Comparison of ENCODE assay signal across 8 cellular contexts in the genomic region with DNA sequence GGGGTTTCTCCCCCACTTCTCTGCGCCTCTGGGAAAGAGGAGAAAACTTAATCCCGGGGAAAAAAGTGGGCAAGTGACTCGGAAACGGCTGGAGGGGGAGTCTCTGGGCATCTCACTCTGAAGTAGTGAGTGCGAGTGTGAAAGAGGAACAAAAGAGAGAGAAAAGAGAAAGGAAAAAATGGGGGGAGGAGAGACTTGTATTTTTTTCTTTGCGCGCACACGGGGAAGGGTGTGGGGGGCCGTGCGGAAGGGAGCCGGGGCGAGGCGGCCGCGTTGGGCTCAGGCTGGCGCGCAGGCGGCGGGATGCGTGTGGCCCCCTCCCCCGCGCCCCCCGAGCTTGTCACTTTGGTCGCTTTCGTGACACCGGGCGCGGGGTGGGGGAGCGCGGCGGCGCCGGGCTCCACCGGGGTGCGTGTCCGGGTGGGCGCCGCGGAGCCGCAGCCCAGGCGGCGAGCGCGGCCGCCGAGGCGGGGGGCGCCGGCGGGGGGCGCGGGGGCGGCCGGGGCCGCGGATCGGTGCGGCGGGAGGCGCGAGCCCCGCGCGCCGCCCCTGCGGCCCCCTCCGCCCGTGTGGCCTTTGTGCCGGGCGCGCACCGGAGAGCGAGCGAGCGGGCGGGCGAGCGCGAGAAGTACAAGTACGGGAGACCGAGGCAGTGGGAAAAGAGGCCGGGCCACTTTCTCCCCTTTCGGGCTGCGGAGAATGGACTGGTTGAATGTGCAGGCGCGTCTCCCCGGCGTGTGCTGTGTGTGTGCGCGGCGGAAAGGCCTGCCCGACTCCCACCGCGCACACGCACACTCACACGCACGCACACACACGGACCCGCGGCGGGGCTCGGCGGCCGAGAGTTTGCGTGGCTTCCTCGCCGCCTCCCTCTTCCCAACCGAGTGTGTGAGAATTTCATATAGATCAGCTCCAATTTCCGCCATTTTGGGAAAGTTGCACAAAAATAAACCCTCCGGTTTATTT. TPM values are rescaled to one million over a fixed set of nuclear protein-coding genes. Genes with fewer than 3 reads are reported as not detected.
DNase-seq lines count a peak whose midpoint lies in the region; ATAC-seq and TF ChIP-seq lines count a peak whose summit lies in the region.

No MANE protein-coding gene starts in this region.

- H2BK5ac ChIP-seq in mesenchymal stem cell (ENCODE audit: low read depth, low read length, poor library complexity, severe bottlenecking) = peak overlapping the region; percentile 77

- H3K9ac ChIP-seq in mesenchymal stem cell (ENCODE audit: low read length) = peak overlapping the region; percentile 88

- peak overlapping the region; percentile 77 for H2BK120ac ChIP-seq in mesenchymal stem cell (ENCODE audit: low read depth, low read length)

- H3K4me1 ChIP-seq in GM23338 (ENCODE audit: insufficient read depth) (peaks cover 8% of the 10 kb centered on the region), mesenchymal stem cell (ENCODE audit: control insufficient read depth, insufficient read depth, low read depth, low read length) (no peaks in the 10 kb centered on the region)

- peak overlapping the region in 1 of 2 experiments; percentile 17 for H2BK12ac ChIP-seq in mesenchymal stem cell (ENCODE audit: low read length in 2 of 2)

- H3K4me1 Mint-ChIP-seq in GM23338 = peaks cover 10% of the 10 kb centered on the region
- H3K4me1 Mint-ChIP-seq in activated CD8-positive, alpha-beta T cell treated with anti-CD3 and anti-CD28 coated beads, Interleukin-2, amount 10 ng/mL, durations not matched to agents 7 days and 5 days (ENCODE audit: low read depth) = peaks cover 35% of the 10 kb centered on the region
- H3K4me1 Mint-ChIP-seq in effector memory CD8-positive, alpha-beta T cell (ENCODE audit: low read depth in 2 of 2) = peaks cover 5 to 19% of the 10 kb centered on the region in 2 donors
- H3K4me1 Mint-ChIP-seq in stimulated activated naive B cell treated with anti-CD40 and anti-IgM and Interleukin-4, amounts not matched to agents 10 μg/mL and 1 μg/mL and 100 μg/mL, for 72 hours = peaks cover 6 to 18% of the 10 kb centered on the region in 2 donors

- H2AK5ac ChIP-seq in mesenchymal stem cell (ENCODE audit: low read length, severe bottlenecking) = no peak overlapping the region

- peak overlapping the region; percentile 90 for H3K27ac Mint-ChIP-seq in GM23338
- H3K27ac Mint-ChIP-seq in activated CD8-positive, alpha-beta T cell treated with anti-CD3 and anti-CD28 coated beads, Interleukin-2, amount 10 ng/mL, durations not matched to agents 7 days and 5 days = peak overlapping the region; percentile 99
- peak overlapping the region; percentile 95 to 96 for H3K27ac Mint-ChIP-seq in effector memory CD8-positive, alpha-beta T cell
- H3K27ac Mint-ChIP-seq in stimulated activated naive B cell treated with anti-CD40 and anti-IgM and Interleukin-4, amounts not matched to agents 10 μg/mL and 1 μg/mL and 100 μg/mL, for 72 hours = peak overlapping the region; percentile 97

- H3K23ac ChIP-seq in mesenchymal stem cell (ENCODE audit: low read length in 2 of 2) = peak overlapping the region in 1 of 2 experiments; percentile 23

- H4K8ac ChIP-seq in mesenchymal stem cell (ENCODE audit: low read length) = peak overlapping the region; percentile 35

- peak overlapping the region; percentile 98 for H3K4me2 ChIP-seq in GM23338
- H3K4me2 ChIP-seq in mesenchymal stem cell (ENCODE audit: low read length, poor library complexity, severe bottlenecking) = peak overlapping the region; percentile 62

- ATAC-seq in GM23338 = peak; percentile 27
- ATAC-seq in activated CD8-positive, alpha-beta T cell treated with anti-CD3 and anti-CD28 coated beads, Interleukin-2, amount 10 ng/mL, durations not matched to agents 7 days and 5 days = peak; percentile 27
- peak; percentile 35 for ATAC-seq in effector memory CD8-positive, alpha-beta T cell (replicated peaks)
- peak; percentile 58 to 65 for ATAC-seq in stimulated activated naive B cell treated with anti-CD40 and anti-IgM and Interleukin-4, amounts not matched to agents 10 μg/mL and 1 μg/mL and 100 μg/mL, for 72 hours (replicated peaks)

- TF ChIP-seq CTCF in GM23338 (conservative IDR thresholded peaks at IDR 0.05; ENCODE audit: low read depth in 2 of 2) = no peak
- no peak for TF ChIP-seq CTCF in NB4 (IDR thresholded peaks at IDR 0.05; ENCODE audit: low read depth, low read length)

- H2BK15ac ChIP-seq in mesenchymal stem cell (ENCODE audit: low read depth, poor library complexity, severe bottlenecking) = peak overlapping the region; percentile 26

- H3K36me3 Mint-ChIP-seq in GM23338 (ENCODE audit: low read depth) = peaks cover 4% of the 10 kb centered on the region; the same call in 2 of the 3 replicates
- peaks cover 23% of the 10 kb centered on the region for H3K36me3 Mint-ChIP-seq in activated CD8-positive, alpha-beta T cell treated with anti-CD3 and anti-CD28 coated beads, Interleukin-2, amount 10 ng/mL, durations not matched to agents 7 days and 5 days (ENCODE audit: low read depth)
- H3K36me3 Mint-ChIP-seq in effector memory CD8-positive, alpha-beta T cell (ENCODE audit: insufficient read depth) = peaks cover 16% of the 10 kb centered on the region
- peaks cover 5 to 6% of the 10 kb centered on the region in 2 donors for H3K36me3 Mint-ChIP-seq in stimulated activated naive B cell treated with anti-CD40 and anti-IgM and Interleukin-4, amounts not matched to agents 10 μg/mL and 1 μg/mL and 100 μg/mL, for 72 hours

- H3K4me3 ChIP-seq in GM23338 (peak overlapping the region; percentile 89), NB4 (ENCODE audit: low read depth, low read length) (peak overlapping the region; percentile 70), mesenchymal stem cell (ENCODE audit: insufficient read depth in 1 of 2, low read depth in 1 of 2, low read length in 2 of 2) (peak overlapping the region; percentile 95 to 97)

- 0 out of 2 replicates have a peak, but pooled peaks cover 8% of the 10 kb centered on the region for H3F3A ChIP-seq in GM23338 (replicated peaks; ENCODE audit: low read depth)

- peaks cover 5% of the 10 kb centered on the region; the same call in 2 of the 3 replicates for H3K9me3 Mint-ChIP-seq in GM23338
- H3K9me3 Mint-ChIP-seq in activated CD8-positive, alpha-beta T cell treated with anti-CD3 and anti-CD28 coated beads, Interleukin-2, amount 10 ng/mL, durations not matched to agents 7 days and 5 days (ENCODE audit: insufficient read depth) = no peaks in the 10 kb centered on the region
- no peaks in the 10 kb centered on the region for H3K9me3 Mint-ChIP-seq in effector memory CD8-positive, alpha-beta T cell
- no peaks in the 10 kb centered on the region for H3K9me3 Mint-ChIP-seq in stimulated activated naive B cell treated with anti-CD40 and anti-IgM and Interleukin-4, amounts not matched to agents 10 μg/mL and 1 μg/mL and 100 μg/mL, for 72 hours

- peak overlapping the region in 1 of 2 experiments; percentile 75 for H3K14ac ChIP-seq in mesenchymal stem cell (ENCODE audit: low read length in 2 of 2)

- under 1% methylated on average over 76 of the region's 110 CpGs for WGBS in mesenchymal stem cell

- no peaks in the 10 kb centered on the region for H3K9me3 ChIP-seq in mesenchymal stem cell (ENCODE audit: control insufficient read depth, low read length)

- peaks cover 1% of the 10 kb centered on the region for H3K79me1 ChIP-seq in mesenchymal stem cell (replicated peaks; ENCODE audit: low read length, poor library complexity, severe bottlenecking)

- POLR2A ChIA-PET in activated CD8-positive, alpha-beta T cell treated with anti-CD3 and anti-CD28 coated beads, Interleukin-2, amount 10 ng/mL, durations not matched to agents 7 days and 5 days (lab: Charles Lee) = interaction anchor here (0.6 to 1.2 kb wide), 3 partner anchors 8 to 114 kb away, joined by 3 to 5 read pairs (median 3); no protein-coding TSS in a partner anchor

- peaks cover 7% of the 10 kb centered on the region for H3K27me3 ChIP-seq in GM23338 (ENCODE audit: insufficient read depth)
- H3K27me3 ChIP-seq in mesenchymal stem cell (ENCODE audit: control insufficient read depth in 1 of 2, insufficient read depth in 1 of 2, low read length in 2 of 2) = no peaks in the 10 kb centered on the region

- peak overlapping the region; percentile 57 for H4K91ac ChIP-seq in mesenchymal stem cell (ENCODE audit: low read length)

- TF ChIP-seq POLR2A in NB4 (IDR thresholded peaks at IDR 0.05; ENCODE audit: extremely low read depth, insufficient read length) = no peak

- H3K27me3 Mint-ChIP-seq in GM23338 (ENCODE audit: insufficient read depth, low read depth, poor library complexity) = peaks cover 10% of the 10 kb centered on the region
- H3K27me3 Mint-ChIP-seq in activated CD8-positive, alpha-beta T cell treated with anti-CD3 and anti-CD28 coated beads, Interleukin-2, amount 10 ng/mL, durations not matched to agents 7 days and 5 days (ENCODE audit: low read depth) = no peaks in the 10 kb centered on the region
- no peaks in the 10 kb centered on the region for H3K27me3 Mint-ChIP-seq in effector memory CD8-positive, alpha-beta T cell
- H3K27me3 Mint-ChIP-seq in stimulated activated naive B cell treated with anti-CD40 and anti-IgM and Interleukin-4, amounts not matched to agents 10 μg/mL and 1 μg/mL and 100 μg/mL, for 72 hours = no peaks in the 10 kb centered on the region

- H3K27ac ChIP-seq in GM23338 (ENCODE audit: low read depth) (no peak overlapping the region), mesenchymal stem cell (ENCODE audit: low read length, poor library complexity, severe bottlenecking) (peak overlapping the region; percentile 73)

- H3K9me2 ChIP-seq in GM23338 (ENCODE audit: insufficient read depth) = no peaks in the 10 kb centered on the region

- peak overlapping the region; percentile 67 to 94 for H3K18ac ChIP-seq in mesenchymal stem cell (ENCODE audit: low read depth in 1 of 2, low read length in 2 of 2)

- peaks cover 11% of the 10 kb centered on the region for H4K20me1 ChIP-seq in GM23338 (replicated peaks; ENCODE audit: insufficient read depth)

- H2AFZ ChIP-seq in GM23338 (peak overlapping the region; percentile 99), mesenchymal stem cell (ENCODE audit: low read depth, low read length) (peak overlapping the region; percentile 85)

- CTCF ChIA-PET in activated CD8-positive, alpha-beta T cell treated with anti-CD3 and anti-CD28 coated beads, Interleukin-2, amount 10 ng/mL, durations not matched to agents 7 days and 5 days (lab: Charles Lee) = no interaction called here

- H3K36me3 ChIP-seq in GM23338 (ENCODE audit: insufficient read depth) (no peaks in the 10 kb centered on the region), mesenchymal stem cell (ENCODE audit: control insufficient read depth in 1 of 2, insufficient read depth in 2 of 2, low read depth in 1 of 2, low read length in 2 of 2) (no peaks in the 10 kb centered on the region)

- peak overlapping the region; percentile 57 to 84 for H3K4ac ChIP-seq in mesenchymal stem cell (ENCODE audit: low read depth in 1 of 2, low read length in 2 of 2)

- H3K79me2 ChIP-seq in GM23338 (replicated peaks; ENCODE audit: insufficient read depth) = peaks cover 12% of the 10 kb centered on the region; the same call in 1 of the 2 replicates

- peak; percentile 55 for DNase-seq in GM03348 (ENCODE audit: low spot score)
- DNase-seq in GM23338 (ENCODE audit: low spot score) = peak; percentile 56
- DNase-seq in NB4 (ENCODE audit: low read depth) = peak; percentile 62
- DNase-seq in activated CD8-positive, alpha-beta T cell treated with anti-CD3 and anti-CD28 coated beads, Interleukin-2, amount 10 ng/mL, durations not matched to agents 7 days and 5 days = peak; percentile 53
- DNase-seq in effector memory CD8-positive, alpha-beta T cell = peak; percentile 24 to 37 (median 24)
- peak; percentile 66 for DNase-seq in mesenchymal stem cell
- DNase-seq in stimulated activated naive B cell treated with anti-CD40 and anti-IgM and Interleukin-4, amounts not matched to agents 10 μg/mL and 1 μg/mL and 100 μg/mL, for 72 hours = peak; percentile 24
- no peak for DNase-seq in DMS79 treated with DMSO at 0.1 percent for 48 hours (lab: John Stamatoyannopoulos, UW)

- H3K4me3 Mint-ChIP-seq in GM23338 = peak overlapping the region; percentile 96
- peak overlapping the region; percentile 100 for H3K4me3 Mint-ChIP-seq in activated CD8-positive, alpha-beta T cell treated with anti-CD3 and anti-CD28 coated beads, Interleukin-2, amount 10 ng/mL, durations not matched to agents 7 days and 5 days
- peak overlapping the region; percentile 100 for H3K4me3 Mint-ChIP-seq in effector memory CD8-positive, alpha-beta T cell
- peak overlapping the region; percentile 92 to 96 for H3K4me3 Mint-ChIP-seq in stimulated activated naive B cell treated with anti-CD40 and anti-IgM and Interleukin-4, amounts not matched to agents 10 μg/mL and 1 μg/mL and 100 μg/mL, for 72 hours

RNA-seq across cellular contexts. Expression of a gene that starts 0.7 kb away (rescaled TPM):
- 11.2 and 12.1 TPM in 2 replicates for total RNA-seq in GM23338 (2014; rRNA removed; shearing (Covaris generic))
- polyA plus RNA-seq in GM23338 (2016; fragmentation: Nextera tagmentation; extraction: Ambion mirVana) = 7.9 and 8.7 TPM in 2 replicates
- 10 to 100 TPM; 31.7 to 34.0 TPM for total RNA-seq in activated CD8-positive, alpha-beta T cell treated with anti-CD3 and anti-CD28 coated beads, Interleukin-2, amount 10 ng/mL, durations not matched to agents 7 days and 5 days
- 11.6 TPM for polyA plus RNA-seq in mesenchymal stem cell (2013, experiment 1 of 2)
- 11.2 TPM for polyA plus RNA-seq in mesenchymal stem cell (2013, experiment 2 of 2)
